In the genomic region with DNA sequence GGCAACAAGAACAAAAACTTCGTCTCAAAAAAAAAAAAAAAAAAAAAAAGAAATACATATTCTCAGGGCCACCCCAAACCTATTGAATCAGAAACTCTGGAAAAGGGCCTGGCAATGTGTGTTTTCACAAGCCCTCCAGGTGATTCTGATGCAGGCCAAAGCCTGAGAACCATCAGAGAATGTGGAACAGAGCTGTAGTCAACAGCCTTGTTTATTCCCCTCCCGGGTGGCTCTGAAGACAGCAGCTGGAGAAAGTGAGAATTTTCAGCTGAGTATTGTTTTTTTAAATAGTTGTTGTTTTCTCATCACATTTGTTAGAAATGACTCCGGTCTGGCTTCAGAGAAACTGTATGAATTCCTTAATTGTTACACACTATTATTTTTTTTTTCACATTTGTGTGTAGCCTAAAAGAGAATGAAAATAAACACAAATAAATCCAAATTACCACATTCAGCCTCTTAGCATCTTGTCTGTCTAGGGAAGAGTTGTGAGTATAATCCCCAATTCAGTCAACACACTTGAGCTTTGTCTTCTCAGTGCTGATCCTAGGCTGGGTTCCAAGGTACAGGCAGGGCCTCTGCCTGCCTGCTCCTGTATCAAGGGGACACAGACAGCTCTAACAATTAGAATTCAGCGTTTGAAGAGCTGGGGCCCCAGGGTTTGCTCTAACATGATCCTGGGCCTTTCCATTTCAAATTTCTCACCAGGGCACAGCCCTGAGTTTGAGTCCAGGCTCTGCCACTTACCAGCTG, we compare ENCODE assay signal across 29 cellular contexts. TPM values are rescaled to one million over a fixed set of nuclear protein-coding genes. Genes with fewer than 3 reads are reported as not detected.
DNase-seq lines count a peak whose midpoint lies in the region; ATAC-seq, FAIRE-seq and TF ChIP-seq lines count a peak whose summit lies in the region.
"Had no signal": no experiment of that assay in that cellular context is flagged by ENCODE, and none has a peak within 500 bp of the region (broad histone marks: within the 10 kb centered on the region; RNA-seq: fewer than 3 reads in every experiment).

No MANE protein-coding gene starts in this region.

- H3K4me2 ChIP-seq in HepG2 (ENCODE audit: low read depth, low read length): 0 out of 2 replicates have a peak overlapping the region, but pooled peaks have one; percentile 36
- H3K4me2 ChIP-seq: KMS-11, SK-N-SH had no signal

- no peak overlapping the region for H3K27ac ChIP-seq in HepG2 (ENCODE audit: extremely low read length, insufficient read depth, low read length)
- no peak overlapping the region for H3K27ac ChIP-seq in right lobe of liver
- H3K27ac ChIP-seq in body of pancreas: no peak overlapping the region
- H3K27ac ChIP-seq: KMS-11, upper lobe of right lung had no signal

- no peaks in the 10 kb centered on the region for H4K20me1 ChIP-seq in HepG2 (ENCODE audit: insufficient read depth, low read length)

- no peak for TF ChIP-seq EP300 in HepG2 (IDR thresholded peaks at IDR 0.05; ENCODE audit: low read depth in 2 of 2, low read length in 2 of 2)
- no peak for TF ChIP-seq EP300 in HepG2 (CRISPR knock-in tag; IDR thresholded peaks at IDR 0.05; ENCODE audit: borderline replicate concordance)

- H3K27me3 ChIP-seq in HepG2 (ENCODE audit: control insufficient read depth in 1 of 2, insufficient read depth in 2 of 2, low read length in 2 of 2) (0 out of 5 replicates have a peak, but pooled peaks cover 0 to 3% of the 10 kb centered on the region in 2 experiments), right lobe of liver (no peaks in the 10 kb centered on the region), body of pancreas (no peaks in the 10 kb centered on the region)
- H3K27me3 ChIP-seq: upper lobe of right lung had no signal

- POLR2A ChIA-PET in HepG2 (lab: Yijun Ruan, JAX): no interaction called here

- H2AFZ ChIP-seq in HepG2 (ENCODE audit: low read length): no peak overlapping the region

- WGBS in HepG2 (ENCODE audit: low lambda C conversion rate): 30% methylated on average over 4 of the region's 4 CpGs
- WGBS in right lobe of liver (ENCODE audit: insufficient coverage, low coverage, low lambda C conversion rate, missing lambda C conversion rate): 71% methylated on average over 3 of the region's 4 CpGs
- WGBS in body of pancreas, 2 donors: 48 to 81% methylated on average over 3 to 4 of the region's 4 CpGs

- H3K9me3 ChIP-seq in HepG2 (ENCODE audit: low read length): no peaks in the 10 kb centered on the region
- H3K9me3 ChIP-seq in right lobe of liver: no peaks in the 10 kb centered on the region
- H3K9me3 ChIP-seq in body of pancreas: no peaks in the 10 kb centered on the region
- H3K9me3 ChIP-seq: Caco-2, SK-N-SH, upper lobe of right lung had no signal

- TF ChIP-seq CTCF in HepG2 (CRISPR knock-in tag; IDR thresholded peaks at IDR 0.05) (no peak), right lobe of liver (IDR thresholded peaks at IDR 0.05) (no peak), GM10266 (IDR thresholded peaks at IDR 0.05; ENCODE audit: control insufficient read depth, insufficient read depth, low read depth, missing control alignments) (no peak), body of pancreas (IDR thresholded peaks at IDR 0.05) (no peak)

- peak; percentile 72 for ATAC-seq in HepG2
- no peak for ATAC-seq in right lobe of liver
- ATAC-seq in body of pancreas: no peak
- ATAC-seq in GM19463 (IDR thresholded peaks at IDR 0.05; ENCODE audit: unreplicated experiment): no peak
- ATAC-seq: GM12878; natural killer cell treated with Interleukin-12 subunit alpha and Interleukin-12 subunit beta and Interleukin-15 and Interleukin-18, amount 100 ng/mL, for 72 hours; T-helper 17 cell; upper lobe of right lung had no signal

- peak; percentile 19 for DNase-seq in HepG2 (ENCODE audit: low spot score)
- no peak for DNase-seq in right lobe of liver
- peak; percentile 98 for DNase-seq in globus pallidus (ENCODE audit: low spot score)
- peak; percentile 41 for DNase-seq in occipital lobe (lab: John Stamatoyannopoulos, UW)
- no peak for DNase-seq in GM10266 (ENCODE audit: extremely low spot score)
- DNase-seq in body of pancreas: no peak
- no peak for DNase-seq in ACHN
- DNase-seq: activated CD4-positive, alpha-beta T cell treated with anti-CD3 and anti-CD28 coated beads for 4 hours; activated naive CD4-positive, alpha-beta T cell; activated T-cell treated with anti-CD3 and anti-CD28 coated beads, Interleukin-2, amount 50 U/mL, for 48 hours; Caco-2; central memory CD4-positive, alpha-beta T cell; DMS79 treated with DMSO at 0.1 percent for 48 hours; H7; left cardiac atrium; mesendoderm; NCI-H1436 treated with DMSO at 0.1 percent for 48 hours; NCI-H2171 treated with DMSO at 0.1 percent for 48 hours; NCI-H524 treated with DMSO at 0.1 percent for 48 hours; SK-N-SH; stimulated activated CD8-positive, alpha-beta memory T cell treated with anti-CD3 and anti-CD28 coated beads, Interleukin-4, amount 100 ng/mL, for 48 hours; T-helper 17 cell; upper lobe of right lung had no signal

- no peak overlapping the region for H3K9ac ChIP-seq in HepG2 (ENCODE audit: insufficient read depth, low read depth, low read length)
- H3K9ac ChIP-seq: KMS-11, SK-N-SH had no signal

- H3K79me2 ChIP-seq in HepG2 (ENCODE audit: insufficient read depth, low read length): no peaks in the 10 kb centered on the region

- H3K36me3 ChIP-seq in HepG2 (replicated peaks in 1 of 2; ENCODE audit: control insufficient read depth in 1 of 2, insufficient read depth in 2 of 2, low read length in 2 of 2) (no peaks in the 10 kb centered on the region), right lobe of liver (no peaks in the 10 kb centered on the region), body of pancreas (replicated peaks in 1 of 2; ENCODE audit: insufficient read depth in 1 of 2, low read depth in 2 of 2) (no peaks in the 10 kb centered on the region)
- H3K36me3 ChIP-seq: upper lobe of right lung had no signal

- intact Hi-C loops in HepG2 (cut with micrococcal nuclease; ENCODE audit: unreplicated experiment) (no loop called here), right lobe of liver (cut with DNase I) (no loop called here), body of pancreas (cut with DNase I) (no loop called here)

- no peak overlapping the region for H3K4me3 ChIP-seq in HepG2 (replicated peaks in 1 of 3; ENCODE audit: insufficient read depth in 1 of 3, low read depth in 2 of 3, low read length in 3 of 3)
- H3K4me3 ChIP-seq in right lobe of liver: no peak overlapping the region
- no peak overlapping the region for H3K4me3 ChIP-seq in body of pancreas
- H3K4me3 ChIP-seq: GM12878, upper lobe of right lung had no signal

- in situ Hi-C loops in HepG2 (cut with HindIII; ENCODE audit: extremely low pct_ligation_motif_present, low pct_unique_long_range_greater_than_20kb) (no loop called here), ACHN (cut with HindIII; ENCODE audit: low pct_ligation_motif_present, low pct_unique_long_range_greater_than_20kb, low sequenced_read_pairs) (no loop called here)

- H3K4me1 ChIP-seq in HepG2 (ENCODE audit: insufficient read depth, low read length): peaks cover 17% of the 10 kb centered on the region
- no peaks in the 10 kb centered on the region for H3K4me1 ChIP-seq in right lobe of liver
- H3K4me1 ChIP-seq in body of pancreas: no peaks in the 10 kb centered on the region
- H3K4me1 ChIP-seq: Caco-2, upper lobe of right lung had no signal

- no TSS peak for BruUV-seq in HepG2 (replicated peaks; lab: Mats Ljungman, UMichigan)

- CTCF ChIA-PET in HepG2 (lab: Yijun Ruan, JAX; ENCODE audit: low intra/inter-chr PET ratio, low total read pairs): no interaction called here

- no peak for FAIRE-seq in HepG2 (lab: Jason Lieb, UNC)
- FAIRE-seq: GM12878, HTR-8/SVneo, RCC 7860 had no signal

- TF ChIP-seq RAD21 in HepG2 (CRISPR knock-in tag; IDR thresholded peaks at IDR 0.05): no peak

- TF ChIP-seq POLR2A in HepG2 (IDR thresholded peaks at IDR 0.05; ENCODE audit: insufficient read depth in 1 of 2, low read depth in 2 of 2, low read length in 2 of 2) (no peak), right lobe of liver (IDR thresholded peaks at IDR 0.05) (no peak), body of pancreas (IDR thresholded peaks at IDR 0.05) (no peak)

RNA-seq across cellular contexts. Expression of a gene that starts 6.6 kb away (rescaled TPM):
- total RNA-seq in HepG2 (2016; rRNA removed; fragmentation: Illumina TruSeq; extraction: Trizol) (1.5 and 1.7 TPM in 2 replicates), right lobe of liver (1 to 10 TPM in 2 of 6 experiments, under 1 TPM in 4; 0.62 to 1.2 (median 0.85) TPM), occipital lobe (25.4 TPM), body of pancreas (1 to 10 TPM; 1.0 to 1.6 TPM)
- 1.1 and 1.3 TPM in 2 replicates for total RNA-seq in HepG2 (2016; cell fraction: cytosol; rRNA removed; fragmentation: Illumina TruSeq; extraction: Trizol; ENCODE audit: low read depth)
- 1.1 and 2.1 TPM in 2 replicates for total RNA-seq in HepG2 (2016; cell fraction: insoluble cytoplasmic fraction; rRNA removed; fragmentation: Illumina TruSeq; extraction: Trizol)
- total RNA-seq in HepG2 (2016; cell fraction: membrane; rRNA removed; fragmentation: Illumina TruSeq; extraction: Trizol): 1.9 and 3.3 TPM in 2 replicates
- total RNA-seq in HepG2 (2016; cell fraction: nucleus; rRNA removed; fragmentation: Illumina TruSeq; extraction: Trizol): 3.3 and 3.6 TPM in 2 replicates
- 3.5 and 5.7 TPM in 2 replicates for polyA plus RNA-seq in HepG2 (2011; rRNA removed)
- 5.0 and 5.9 TPM in 2 replicates for polyA plus RNA-seq in HepG2 (2011; cell fraction: cytosol; rRNA removed)
- polyA plus RNA-seq in HepG2 (2011; cell fraction: nucleus; rRNA removed): 11.6 and 12.5 TPM in 2 replicates
- 2.4 TPM in 2 replicates for polyA plus RNA-seq in HepG2 (2012)
- 1.2 and 2.1 TPM in 2 replicates for polyA plus RNA-seq in HepG2 (2016; cell fraction: cytosol; fragmentation: Illumina TruSeq; extraction: Trizol; ENCODE audit: low read depth)
- polyA plus RNA-seq in HepG2 (2016; cell fraction: insoluble cytoplasmic fraction; fragmentation: Illumina TruSeq; extraction: Trizol; ENCODE audit: low read depth): 1.7 and 1.8 TPM in 2 replicates
- polyA plus RNA-seq in HepG2 (2016; cell fraction: membrane; fragmentation: Illumina TruSeq; extraction: Trizol; ENCODE audit: low read depth): 1.5 and 3.1 TPM in 2 replicates
- polyA plus RNA-seq in HepG2 (2016; cell fraction: nucleus; fragmentation: Illumina TruSeq; extraction: Trizol; ENCODE audit: insufficient read depth, low read depth): 3.6 and 5.6 TPM in 2 replicates
- polyA minus RNA-seq in HepG2 (2011; rRNA and poly(A)+ RNA removed; ENCODE audit: low replicate concordance): 0.12 and 8.6 TPM in 2 replicates
- 2.1 and 3.6 TPM in 2 replicates for polyA minus RNA-seq in HepG2 (2011; cell fraction: cytosol; rRNA and poly(A)+ RNA removed)
- polyA minus RNA-seq in HepG2 (2011; cell fraction: nucleus; rRNA and poly(A)+ RNA removed): 8.3 and 8.8 TPM in 2 replicates

RNA-seq across cellular contexts. Expression of a gene that starts 37.7 kb away (rescaled TPM):
- total RNA-seq in HepG2 (2016; rRNA removed; fragmentation: Illumina TruSeq; extraction: Trizol): 188 and 241 TPM in 2 replicates
- total RNA-seq in HepG2 (2016; cell fraction: cytosol; rRNA removed; fragmentation: Illumina TruSeq; extraction: Trizol; ENCODE audit: low read depth): 52.1 and 74.6 TPM in 2 replicates
- total RNA-seq in HepG2 (2016; cell fraction: insoluble cytoplasmic fraction; rRNA removed; fragmentation: Illumina TruSeq; extraction: Trizol): 187 and 275 TPM in 2 replicates
- 66.1 and 71.1 TPM in 2 replicates for total RNA-seq in HepG2 (2016; cell fraction: membrane; rRNA removed; fragmentation: Illumina TruSeq; extraction: Trizol)
- 105 and 106 TPM in 2 replicates for total RNA-seq in HepG2 (2016; cell fraction: nucleus; rRNA removed; fragmentation: Illumina TruSeq; extraction: Trizol)
- 163 and 170 TPM in 2 replicates for polyA plus RNA-seq in HepG2 (2011; rRNA removed)
- 225 and 227 TPM in 2 replicates for polyA plus RNA-seq in HepG2 (2011; cell fraction: cytosol; rRNA removed)
- polyA plus RNA-seq in HepG2 (2011; cell fraction: nucleus; rRNA removed): 171 and 188 TPM in 2 replicates
- polyA plus RNA-seq in HepG2 (2012): 124 and 158 TPM in 2 replicates
- 51.9 and 61.1 TPM in 2 replicates for polyA plus RNA-seq in HepG2 (2016; cell fraction: cytosol; fragmentation: Illumina TruSeq; extraction: Trizol; ENCODE audit: low read depth)
- 273 and 291 TPM in 2 replicates for polyA plus RNA-seq in HepG2 (2016; cell fraction: insoluble cytoplasmic fraction; fragmentation: Illumina TruSeq; extraction: Trizol; ENCODE audit: low read depth)
- 58.4 and 63.7 TPM in 2 replicates for polyA plus RNA-seq in HepG2 (2016; cell fraction: membrane; fragmentation: Illumina TruSeq; extraction: Trizol; ENCODE audit: low read depth)
- polyA plus RNA-seq in HepG2 (2016; cell fraction: nucleus; fragmentation: Illumina TruSeq; extraction: Trizol; ENCODE audit: insufficient read depth, low read depth): 152 and 193 TPM in 2 replicates
- 55.0 and 146 TPM in 2 replicates for polyA minus RNA-seq in HepG2 (2011; rRNA and poly(A)+ RNA removed; ENCODE audit: low replicate concordance)
- polyA minus RNA-seq in HepG2 (2011; cell fraction: cytosol; rRNA and poly(A)+ RNA removed): 54.3 and 66.4 TPM in 2 replicates
- polyA minus RNA-seq in HepG2 (2011; cell fraction: nucleus; rRNA and poly(A)+ RNA removed): 96.8 and 148 TPM in 2 replicates
- total RNA-seq in right lobe of liver: 100 to 1,000 TPM; 119 to 301 (median 130) TPM
- 46.9 TPM for total RNA-seq in occipital lobe
- total RNA-seq in body of pancreas: 100 to 1,000 TPM in 1 of 2 donors, 10 to 100 TPM in 1; 76.8 to 533 TPM

Comparison
In these comparisons a context has a peak if more than half of its experiments do, and no peak if none do; other contexts are left out.
1. DNase-seq: peak in HepG2 (single experiment), globus pallidus (single experiment) and occipital lobe (single experiment); none in right lobe of liver (0 of 3), GM10266 (single experiment), body of pancreas (0 of 4) and ACHN (single experiment).